In the genomic region with DNA sequence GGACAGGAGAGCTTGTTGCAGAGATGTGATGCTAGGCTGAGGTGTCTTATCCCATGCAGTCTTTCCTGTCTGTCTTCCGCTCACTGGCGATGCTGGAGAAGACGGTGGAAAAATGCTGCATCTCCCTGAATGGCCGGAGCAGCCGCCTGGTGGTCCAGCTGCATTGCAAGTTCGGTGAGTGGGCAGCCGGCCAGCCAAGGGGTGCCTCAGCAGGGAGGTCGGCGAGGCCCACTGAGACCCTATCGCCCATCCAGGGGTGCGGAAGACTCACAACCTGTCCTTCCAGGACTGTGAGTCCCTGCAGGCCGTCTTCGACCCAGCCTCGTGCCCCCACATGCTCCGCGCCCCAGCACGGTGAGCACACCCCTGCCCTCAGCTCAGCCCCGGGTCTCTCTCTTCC, we compare ENCODE assay signal across 15 cellular contexts. TPM values are rescaled to one million over a fixed set of nuclear protein-coding genes. Genes with fewer than 3 reads are reported as not detected.
DNase-seq lines count a peak whose midpoint lies in the region; ATAC-seq and TF ChIP-seq lines count a peak whose summit lies in the region.
"Had no signal": no experiment of that assay in that cellular context is flagged by ENCODE, and none has a peak within 500 bp of the region (broad histone marks: within the 10 kb centered on the region; RNA-seq: fewer than 3 reads in every experiment).

No MANE protein-coding gene starts in this region.

- no peak overlapping the region for H4K8ac ChIP-seq in IMR-90 (ENCODE audit: low read depth in 2 of 2, low read length in 2 of 2)

- H3K18ac ChIP-seq in IMR-90 (ENCODE audit: low read depth, low read length), result no peak overlapping the region

- H2BK120ac ChIP-seq in IMR-90 (ENCODE audit: low read depth, low read length), result no peak overlapping the region

- peaks cover 9% of the 10 kb centered on the region; the same call in 1 of the 2 replicates for H4K20me1 ChIP-seq in IMR-90 (ENCODE audit: insufficient read depth, low read length)

- peaks cover 23% of the 10 kb centered on the region for H3K36me3 ChIP-seq in IMR-90 (ENCODE audit: control insufficient read depth, insufficient read depth, low read length)
- peaks cover 12% of the 10 kb centered on the region for H3K36me3 ChIP-seq in colonic mucosa
- H3K36me3 ChIP-seq: ovary had no signal

- H3K23ac ChIP-seq in IMR-90 (ENCODE audit: low read depth, low read length), result no peak overlapping the region

- H3K9me1 ChIP-seq in IMR-90 (ENCODE audit: insufficient read depth, low read length), result no peaks in the 10 kb centered on the region; the same call in 1 of the 2 replicates

- H4K91ac ChIP-seq in IMR-90 (ENCODE audit: insufficient read depth, low read depth, low read length), result no peak overlapping the region

- H3K4me3 ChIP-seq in IMR-90 (ENCODE audit: insufficient read depth, low read depth, low read length) (no peak overlapping the region), colonic mucosa (no peak overlapping the region)
- H3K4me3 ChIP-seq: ovary had no signal

- H3K27me3 ChIP-seq in CD4-positive, alpha-beta T cell (ENCODE audit: control insufficient read depth, insufficient read depth, low read length), result no peaks in the 10 kb centered on the region
- H3K27me3 ChIP-seq in IMR-90 (ENCODE audit: control insufficient read depth, insufficient read depth, low read length) (no peaks in the 10 kb centered on the region), colonic mucosa (no peaks in the 10 kb centered on the region)
- H3K27me3 ChIP-seq: ovary, stomach had no signal

- H4K5ac ChIP-seq in IMR-90 (ENCODE audit: low read depth, low read length), result no peak overlapping the region

- no peak for TF ChIP-seq RAD21 in IMR-90 (IDR thresholded peaks at IDR 0.05; ENCODE audit: low read length)

- no TSS peak for BruUV-seq in IMR-90 (replicated peaks; lab: Mats Ljungman, UMichigan)

- POLR2A ChIA-PET in CD4-positive, alpha-beta T cell (lab: Charles Lee), result interaction anchor here (0.6 to 3.0 kb wide), 3 partner anchors 10 to 56 kb away, joined by 3 to 61 read pairs (median 29); partner anchors contain the start of genes POLD4, PPP1CA and TBC1D10C
- POLR2A ChIA-PET in IMR-90 (lab: Charles Lee; ENCODE audit: unreplicated experiment), result no interaction called here

- CTCF ChIA-PET in CD4-positive, alpha-beta T cell (lab: Charles Lee), result interaction anchor here (1.3 kb wide), 1 partner anchor 8 kb away, joined by 4 read pairs; the partner anchor contains the start of gene PPP1CA
- CTCF ChIA-PET in IMR-90 (lab: Yijun Ruan, JAX), result no interaction called here

- 93% methylated on average over 12 of the region's 18 CpGs; no CpG with 5 or more reads in 1 of the 2 experiments for WGBS in IMR-90 (ENCODE audit: extremely low coverage in 2 of 2, insufficient read length in 1 of 2), 2 experiments

- H3K9ac ChIP-seq in IMR-90 (ENCODE audit: low read depth, low read length), result no peak overlapping the region
- H3K9ac ChIP-seq in colonic mucosa (ENCODE audit: low read depth in 2 of 2, low read length in 2 of 2), result peak overlapping the region in 1 of 2 donors; percentile 12

- no peak for TF ChIP-seq CTCF in CD4-positive, alpha-beta T cell (IDR thresholded peaks at IDR 0.05)
- no peak for TF ChIP-seq CTCF in IMR-90 (conservative IDR thresholded peaks at IDR 0.05; ENCODE audit: low read depth, low read length)
- TF ChIP-seq CTCF in nephron progenitor cell (IDR thresholded peaks at IDR 0.05), result no peak
- TF ChIP-seq CTCF in colonic mucosa (IDR thresholded peaks at IDR 0.05), result no peak

- no peak overlapping the region for H3K4me2 ChIP-seq in IMR-90 (ENCODE audit: low read depth, low read length)

- no peak overlapping the region for H3K27ac Mint-ChIP-seq in CD4-positive, alpha-beta T cell
- no peak overlapping the region for H3K27ac Mint-ChIP-seq in activated naive CD8-positive, alpha-beta T cell treated with anti-CD3 and anti-CD28 coated beads, Interleukin-2, amount 50 U/mL, for 24 hours
- no peak overlapping the region for H3K27ac Mint-ChIP-seq in nephron progenitor cell

- peaks cover 24% of the 10 kb centered on the region for H3K36me3 Mint-ChIP-seq in CD4-positive, alpha-beta T cell (ENCODE audit: low read depth)
- peaks cover 20% of the 10 kb centered on the region for H3K36me3 Mint-ChIP-seq in activated naive CD8-positive, alpha-beta T cell treated with anti-CD3 and anti-CD28 coated beads, Interleukin-2, amount 50 U/mL, for 24 hours (ENCODE audit: low read depth)
- H3K36me3 Mint-ChIP-seq in nephron progenitor cell (ENCODE audit: low read depth), result peaks cover 13% of the 10 kb centered on the region

- H3K4me3 Mint-ChIP-seq in CD4-positive, alpha-beta T cell, result peak overlapping the region; percentile 81
- peak overlapping the region; percentile 92 for H3K4me3 Mint-ChIP-seq in activated naive CD8-positive, alpha-beta T cell treated with anti-CD3 and anti-CD28 coated beads, Interleukin-2, amount 50 U/mL, for 24 hours
- peak overlapping the region; percentile 86 for H3K4me3 Mint-ChIP-seq in nephron progenitor cell

- ATAC-seq in CD4-positive, alpha-beta T cell (ENCODE audit: poor library complexity), result no peak
- no peak for ATAC-seq in IMR-90 (ENCODE audit: low read depth)
- ATAC-seq in activated naive CD8-positive, alpha-beta T cell treated with anti-CD3 and anti-CD28 coated beads, Interleukin-2, amount 50 U/mL, for 24 hours, result no peak

- H3K27ac ChIP-seq in CD4-positive, alpha-beta T cell (ENCODE audit: low read depth, low read length), result no peak overlapping the region
- no peak overlapping the region for H3K27ac ChIP-seq in IMR-90 (ENCODE audit: insufficient read depth, low read length)
- H3K27ac ChIP-seq in colonic mucosa, result no peak overlapping the region
- H3K27ac ChIP-seq: ovary, stomach had no signal

- in situ Hi-C loops in IMR-90 (cut with MboI; ENCODE audit: low sequenced_read_pairs), result no loop called here

- no peak overlapping the region for H2BK15ac ChIP-seq in IMR-90 (ENCODE audit: low read depth, low read length)

- no peaks in the 10 kb centered on the region for H3K9me3 ChIP-seq in CD4-positive, alpha-beta T cell (ENCODE audit: control insufficient read depth, low read length)
- H3K9me3 ChIP-seq in IMR-90 (ENCODE audit: control insufficient read depth, insufficient read depth, low read length), result no peaks in the 10 kb centered on the region
- H3K9me3 ChIP-seq in colonic mucosa, result no peaks in the 10 kb centered on the region
- H3K9me3 ChIP-seq: ovary, stomach had no signal

- H3K9me3 Mint-ChIP-seq in CD4-positive, alpha-beta T cell, result no peaks in the 10 kb centered on the region
- no peaks in the 10 kb centered on the region for H3K9me3 Mint-ChIP-seq in activated naive CD8-positive, alpha-beta T cell treated with anti-CD3 and anti-CD28 coated beads, Interleukin-2, amount 50 U/mL, for 24 hours
- H3K9me3 Mint-ChIP-seq in nephron progenitor cell, result no peaks in the 10 kb centered on the region

- no peak overlapping the region for H2BK5ac ChIP-seq in IMR-90 (ENCODE audit: low read depth, low read length, poor library complexity, severe bottlenecking)

- H3K4me1 Mint-ChIP-seq in CD4-positive, alpha-beta T cell (ENCODE audit: low read depth), result peaks cover 53% of the 10 kb centered on the region
- peaks cover 48% of the 10 kb centered on the region for H3K4me1 Mint-ChIP-seq in activated naive CD8-positive, alpha-beta T cell treated with anti-CD3 and anti-CD28 coated beads, Interleukin-2, amount 50 U/mL, for 24 hours
- H3K4me1 Mint-ChIP-seq in nephron progenitor cell, result peaks cover 55% of the 10 kb centered on the region

- no peak overlapping the region for H2AFZ ChIP-seq in IMR-90 (replicated peaks; ENCODE audit: low read length, poor library complexity)

- no peaks in the 10 kb centered on the region for H3K27me3 Mint-ChIP-seq in CD4-positive, alpha-beta T cell
- H3K27me3 Mint-ChIP-seq in activated naive CD8-positive, alpha-beta T cell treated with anti-CD3 and anti-CD28 coated beads, Interleukin-2, amount 50 U/mL, for 24 hours, result no peaks in the 10 kb centered on the region
- peaks cover 4% of the 10 kb centered on the region for H3K27me3 Mint-ChIP-seq in nephron progenitor cell (ENCODE audit: low read depth, poor library complexity)

- no peak for DNase-seq in CD4-positive, alpha-beta T cell
- DNase-seq in IMR-90 (no peak), nephron progenitor cell (no peak), NCI-H774 (lab: John Stamatoyannopoulos, UW) (no peak), NCI-H526 treated with DMSO at 0.1 percent for 48 hours (lab: John Stamatoyannopoulos, UW) (no peak), GM19240 (ENCODE audit: insufficient read length, low spot score) (no peak), colonic mucosa (no peak)
- no peak for DNase-seq in activated naive CD8-positive, alpha-beta T cell treated with anti-CD3 and anti-CD28 coated beads, Interleukin-2, amount 50 U/mL, for 24 hours
- DNase-seq: activated CD4-positive, alpha-beta T cell treated with anti-CD3 and anti-CD28 coated beads for 48 hours; activated naive CD4-positive, alpha-beta T cell treated with Interleukin-2 at 50 U/mL for 16 hours; C1 segment of cervical spinal cord; stomach had no signal

- no peak overlapping the region for H3K14ac ChIP-seq in IMR-90 (replicated peaks; ENCODE audit: low read depth, low read length)

- no peak overlapping the region for H3K56ac ChIP-seq in IMR-90 (ENCODE audit: extremely low read depth, insufficient read depth, low read length)

- intact Hi-C loops in CD4-positive, alpha-beta T cell (cut with DNase I, micrococcal nuclease), result loop anchor here in 1 of 2 experiments (10.0 kb wide), 1 partner anchor 211 kb away; the partner anchor contains the start of gene NDUFV1
- intact Hi-C loops in IMR-90 (cut with micrococcal nuclease) (no loop called here), colonic mucosa (cut with DNase I) (loop anchor here (5.0 kb wide), 1 partner anchor 114 kb away; the partner anchor contains the start of genes CDK2AP2 and PITPNM1)

- H3K4me1 ChIP-seq in IMR-90 (ENCODE audit: control insufficient read depth, insufficient read depth, low read length) (peaks cover 3% of the 10 kb centered on the region), colonic mucosa (peaks cover 5% of the 10 kb centered on the region)

- peak overlapping the region; percentile 62 for H2AK9ac ChIP-seq in IMR-90 (replicated peaks; ENCODE audit: low read depth, low read length, poor library complexity)

- no peak overlapping the region for H3K4ac ChIP-seq in IMR-90 (ENCODE audit: low read depth, low read length)

- dilution Hi-C loops in IMR-90 (cut with HindIII; ENCODE audit: low sequenced_read_pairs, unreplicated experiment), result no loop called here

- no peak overlapping the region for H2BK20ac ChIP-seq in IMR-90 (ENCODE audit: low read depth, low read length)

- no peak for TF ChIP-seq POLR2A in IMR-90 (IDR thresholded peaks at IDR 0.05; ENCODE audit: low read depth, low read length)

- H3K79me1 ChIP-seq in IMR-90 (ENCODE audit: low read depth in 1 of 2, low read length in 2 of 2), result peaks cover 10 to 38% of the 10 kb centered on the region in 2 experiments; a peak in 3 of 4 replicates

- H2AK5ac ChIP-seq in IMR-90 (ENCODE audit: low read depth, low read length), result no peak overlapping the region

RNA-seq across cellular contexts. Expression of gene RAD9A, which starts 1.7 kb away (rescaled TPM):
- 10 to 100 TPM; 19.3 to 20.3 TPM for total RNA-seq in CD4-positive, alpha-beta T cell
- 1.9 and 2.0 TPM in 2 replicates for total RNA-seq in IMR-90 (2012; rRNA removed)
- polyA plus RNA-seq in IMR-90 (2012; rRNA removed), result 10.3 and 12.6 TPM in 2 replicates
- 8.4 and 12.7 TPM in 2 replicates for polyA plus RNA-seq in IMR-90 (2012; cell fraction: cytosol; rRNA removed)
- polyA plus RNA-seq in IMR-90 (2012; cell fraction: nucleus; rRNA removed; ENCODE audit: low replicate concordance), result 53.4 and 98.2 TPM in 2 replicates
- total RNA-seq in colonic mucosa, result 10 to 100 TPM; 21.8 to 35.1 TPM

RNA-seq across cellular contexts. Expression of gene PPP1CA, which starts 8.2 kb away (rescaled TPM):
- total RNA-seq in CD4-positive, alpha-beta T cell, result 10 to 100 TPM; 42.0 to 45.5 TPM
- total RNA-seq in IMR-90 (2012; rRNA removed) (294 and 313 TPM in 2 replicates), colonic mucosa (100 to 1,000 TPM; 242 to 280 TPM)
- 228 and 260 TPM in 2 replicates for polyA plus RNA-seq in IMR-90 (2012; rRNA removed)
- 268 and 304 TPM in 2 replicates for polyA plus RNA-seq in IMR-90 (2012; cell fraction: cytosol; rRNA removed)
- polyA plus RNA-seq in IMR-90 (2012; cell fraction: nucleus; rRNA removed; ENCODE audit: low replicate concordance), result 122 and 203 TPM in 2 replicates

RNA-seq across cellular contexts. Expression of gene TBC1D10C, which starts 10.4 kb away (rescaled TPM):
- total RNA-seq in CD4-positive, alpha-beta T cell, result 100 to 1,000 TPM; 205 to 212 TPM
- total RNA-seq in IMR-90 (2012; rRNA removed) (under 0.01 and 0.18 TPM in 2 replicates), colonic mucosa (1 to 10 TPM; 3.9 to 5.2 TPM)
- 0.07 and 0.11 TPM in 2 replicates for polyA plus RNA-seq in IMR-90 (2012; rRNA removed)
- polyA plus RNA-seq in IMR-90 (2012; cell fraction: cytosol; rRNA removed), result 0.09 and 0.12 TPM in 2 replicates
- polyA plus RNA-seq in IMR-90 (2012; cell fraction: nucleus; rRNA removed; ENCODE audit: low replicate concordance), result 0.44 and 0.94 TPM in 2 replicates
- total RNA-seq: Daoy, frontal cortex had no signal

RNA-seq across cellular contexts. Expression of gene CLCF1, which starts 20.0 kb away (rescaled TPM):
- 1 to 10 TPM; 6.0 to 6.9 TPM for total RNA-seq in CD4-positive, alpha-beta T cell
- total RNA-seq in IMR-90 (2012; rRNA removed) (5.0 and 5.6 TPM in 2 replicates), colonic mucosa (1 to 10 TPM; 1.7 to 4.0 TPM)
- polyA plus RNA-seq in IMR-90 (2012; rRNA removed), result 27.8 and 34.4 TPM in 2 replicates
- 20.6 and 36.3 TPM in 2 replicates for polyA plus RNA-seq in IMR-90 (2012; cell fraction: cytosol; rRNA removed)
- polyA plus RNA-seq in IMR-90 (2012; cell fraction: nucleus; rRNA removed; ENCODE audit: low replicate concordance), result 61.2 and 132 TPM in 2 replicates

RNA-seq across cellular contexts. Expression of gene CARNS1, which starts 22.0 kb away (rescaled TPM):
- total RNA-seq in CD4-positive, alpha-beta T cell, result 1 to 10 TPM; 9.9 to 10.0 TPM
- total RNA-seq in IMR-90 (2012; rRNA removed) (under 0.01 TPM in 2 replicates), colonic mucosa (under 1 TPM; 0.20 to 0.32 TPM)
- polyA plus RNA-seq in IMR-90 (2012; rRNA removed), result 0.23 and 0.32 TPM in 2 replicates
- polyA plus RNA-seq in IMR-90 (2012; cell fraction: cytosol; rRNA removed), result 0.09 and 0.19 TPM in 2 replicates
- polyA plus RNA-seq in IMR-90 (2012; cell fraction: nucleus; rRNA removed; ENCODE audit: low replicate concordance), result 1.1 and 2.8 TPM in 2 replicates

Comparison
In these comparisons a context has a peak if more than half of its experiments do, and no peak if none do; other contexts are left out.
1. RNA of gene TBC1D10C, which starts 10.4 kb away (total RNA-seq): 205 to 212 TPM in CD4-positive, alpha-beta T cell; 3.9 to 5.2 TPM in colonic mucosa and under 0.01 to 0.18 TPM in IMR-90; every median in the first group is over 10 times any median in the second.
2. Peak in every context shown above with its lines, with median percentiles within 50 percentile points of each other: H3K4me3 Mint-ChIP-seq.